Comparison of ENCODE assay signal across 11 cellular contexts in the genomic region with DNA sequence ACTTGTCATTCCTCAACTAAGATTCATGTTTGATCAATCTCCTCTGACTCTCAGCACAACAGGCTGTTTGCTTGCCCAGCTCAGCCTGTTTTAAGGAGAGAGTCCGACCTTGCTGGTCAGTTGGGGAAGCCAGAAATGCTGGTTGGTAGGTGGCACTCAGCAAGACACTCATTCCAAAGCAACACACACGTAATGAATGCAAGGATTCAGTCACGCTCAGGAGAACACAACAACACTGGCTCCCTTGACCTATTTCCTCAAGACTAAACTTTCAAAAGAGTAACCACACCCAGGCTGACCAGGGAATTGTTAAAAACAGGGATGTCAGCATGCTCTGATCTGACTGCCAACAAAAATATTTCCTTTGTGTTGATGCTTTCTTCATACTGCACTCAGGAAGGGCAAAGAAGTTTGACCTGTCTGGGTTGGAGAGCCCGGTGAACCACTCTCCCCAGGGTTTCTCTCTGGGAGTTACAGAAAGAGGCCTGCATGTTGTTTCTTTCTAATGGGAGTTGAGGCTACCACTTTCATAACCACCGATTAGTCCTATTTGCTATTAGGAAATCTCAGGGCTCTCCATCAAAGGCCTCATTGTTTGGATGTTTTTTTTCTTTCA. TPM values are rescaled to one million over a fixed set of nuclear protein-coding genes. Genes with fewer than 3 reads are reported as not detected.
DNase-seq lines count a peak whose midpoint lies in the region; ATAC-seq lines count a peak whose summit lies in the region.
"Had no signal": no experiment of that assay in that cellular context is flagged by ENCODE, and none has a peak within 500 bp of the region (broad histone marks: within the 10 kb centered on the region; RNA-seq: fewer than 3 reads in every experiment).

No MANE protein-coding gene starts in this region.

- H3K27me3 ChIP-seq in GM23248 (replicated peaks; ENCODE audit: insufficient read depth) = no peaks in the 10 kb centered on the region

- no peaks in the 10 kb centered on the region for H3K36me3 ChIP-seq in GM23248 (ENCODE audit: low read depth)
- H3K36me3 ChIP-seq: WERI-Rb-1 had no signal

- H3K27ac ChIP-seq in GM23248 = peak overlapping the region; percentile 90
- H3K27ac ChIP-seq: WERI-Rb-1 had no signal

- H3K4me2 ChIP-seq in GM23248 (ENCODE audit: unreplicated experiment) = peak overlapping the region; percentile 57

- in situ Hi-C loops in GM23248 (cut with MboI) = no loop called here

- 16 to 20% methylated on average over 5 of the region's 5 CpGs for WGBS in GM23248 (ENCODE audit: low coverage in 1 of 2, low lambda C conversion rate in 2 of 2, missing lambda C conversion rate in 2 of 2), 2 experiments

- peaks cover 51% of the 10 kb centered on the region for H3F3A ChIP-seq in GM23248 (ENCODE audit: insufficient read depth)

- peak overlapping the region; percentile 52 for H2AFZ ChIP-seq in GM23248

- H3K4me1 ChIP-seq in GM23248 (ENCODE audit: insufficient read depth) = peaks cover 62% of the 10 kb centered on the region

- peak overlapping the region; percentile 24; the same call in 1 of the 2 replicates for H3K4me3 ChIP-seq in GM23248
- H3K4me3 ChIP-seq in skeletal muscle cell (ENCODE audit: low read depth, low read length) = no peak overlapping the region

- no peaks in the 10 kb centered on the region for H3K79me2 ChIP-seq in GM23248 (ENCODE audit: insufficient read depth)

- H3K9ac ChIP-seq in GM23248 = peak overlapping the region; percentile 58

- no peaks in the 10 kb centered on the region for H3K9me3 ChIP-seq in GM23248 (ENCODE audit: low read depth)

- no peaks in the 10 kb centered on the region for H4K20me1 ChIP-seq in GM23248 (ENCODE audit: insufficient read depth)

- no peaks in the 10 kb centered on the region for H3K9me2 ChIP-seq in GM23248 (ENCODE audit: insufficient read depth)

- DNase-seq in GM23248 (peak; percentile 88), amniotic epithelial cell (ENCODE audit: low read depth) (peak; percentile 79), glomerular visceral epithelial cell (ENCODE audit: extremely low spot score) (peak; percentile 61), skeletal muscle cell (ENCODE audit: low read depth) (peak; percentile 89), amygdala (lab: John Stamatoyannopoulos, UW) (no peak)
- DNase-seq in stimulated activated CD4-positive, alpha-beta T cell treated with anti-CD3 and anti-CD28 coated beads, Interleukin-15, amount 100 ng/mL, for 24 hours = no peak
- DNase-seq: activated effector memory CD4-positive, alpha-beta T cell treated with Interleukin-2 at 50 U/mL for 16 hours; DMS153; WERI-Rb-1 had no signal

- ATAC-seq in GM21515 (IDR thresholded peaks at IDR 0.05; ENCODE audit: unreplicated experiment) (no peak), GM21717 (IDR thresholded peaks at IDR 0.05; ENCODE audit: unreplicated experiment) (no peak)

RNA-seq across cellular contexts. Expression of a gene that starts 25.6 kb away (rescaled TPM):
- total RNA-seq in GM23248 (2014; rRNA removed; shearing (Covaris generic)) = 15.7 and 18.9 TPM in 2 replicates
- 37.9 and 41.8 TPM in 2 replicates for polyA plus RNA-seq in GM23248 (2016; fragmentation: Nextera tagmentation; extraction: Ambion mirVana)

Comparison
In these comparisons a context has a peak if more than half of its experiments do, and no peak if none do; other contexts are left out.
1. DNase-seq: peak in GM23248 (single experiment), amniotic epithelial cell (single experiment), glomerular visceral epithelial cell (single experiment) and skeletal muscle cell (single experiment); none in stimulated activated CD4-positive, alpha-beta T cell treated with anti-CD3 and anti-CD28 coated beads, Interleukin-15, amount 100 ng/mL, for 24 hours (single experiment) and amygdala (0 of 56).